24 cellular contexts compared by ENCODE assay signal in genomic region chrX:155645180-155645579, GRCh38.
"Had no signal": no experiment of that assay in that cellular context is flagged by ENCODE, and none has a peak within 500 bp of the region (broad histone marks: within the 10 kb centered on the region; RNA-seq: fewer than 3 reads in every experiment).

No MANE protein-coding gene starts in this region.

- H3K36me3 ChIP-seq: breast epithelium, colonic mucosa, esophagus squamous epithelium, heart left ventricle, ovary, prostate gland, spleen, upper lobe of left lung had no signal

- H3K9me3 Mint-ChIP-seq: activated CD4-positive, alpha-beta memory T cell treated with anti-CD3 and anti-CD28 coated beads, Interleukin-2, amount 10 ng/mL, durations not matched to agents 7 days and 5 days; natural killer cell treated with Interleukin-12 subunit alpha and Interleukin-12 subunit beta and Interleukin-15 and Interleukin-18, amount 100 ng/mL, for 72 hours; T-helper 1 cell treated with Interleukin-12 subunit alpha and Interleukin-12 subunit beta and Interleukin-4 antibody, amounts not matched to agents 30 μg/mL and 1 μg/mL, for 36 hours had no signal

- ATAC-seq: activated CD8-positive, alpha-beta memory T cell treated with anti-CD3 and anti-CD28 coated beads, Interleukin-2, amount 10 ng/mL, durations not matched to agents 7 days and 5 days; left cardiac atrium; natural killer cell treated with Interleukin-12 subunit alpha and Interleukin-12 subunit beta and Interleukin-15 and Interleukin-18, amount 100 ng/mL, for 72 hours had no signal

- H3K4me3 ChIP-seq: breast epithelium, colonic mucosa, dorsolateral prefrontal cortex, esophagus squamous epithelium, heart left ventricle, ovary, prostate gland, spleen, upper lobe of left lung had no signal

- H3K27me3 Mint-ChIP-seq: activated CD4-positive, alpha-beta memory T cell treated with anti-CD3 and anti-CD28 coated beads, Interleukin-2, amount 10 ng/mL, durations not matched to agents 7 days and 5 days; activated naive CD8-positive, alpha-beta T cell had no signal

- H3K27ac Mint-ChIP-seq: activated B cell treated with CpG ODN at 0.5 μM for 24 hours; activated CD4-positive, alpha-beta memory T cell treated with anti-CD3 and anti-CD28 coated beads, Interleukin-2, amount 10 ng/mL, durations not matched to agents 7 days and 5 days; activated CD8-positive, alpha-beta memory T cell treated with anti-CD3 and anti-CD28 coated beads, Interleukin-2, amount 10 ng/mL, durations not matched to agents 7 days and 5 days; activated naive CD8-positive, alpha-beta T cell; natural killer cell treated with Interleukin-12 subunit alpha and Interleukin-12 subunit beta and Interleukin-15 and Interleukin-18, amount 100 ng/mL, for 72 hours; T-helper 1 cell treated with Interleukin-12 subunit alpha and Interleukin-12 subunit beta and Interleukin-4 antibody, amounts not matched to agents 30 μg/mL and 1 μg/mL, for 36 hours had no signal

- H3K4me1 ChIP-seq: breast epithelium, colonic mucosa, esophagus squamous epithelium, prostate gland, spleen, upper lobe of left lung had no signal

- H3K36me3 Mint-ChIP-seq: activated naive CD8-positive, alpha-beta T cell had no signal

- H3K4me3 Mint-ChIP-seq: activated B cell treated with CpG ODN at 0.5 μM for 24 hours; activated CD4-positive, alpha-beta memory T cell treated with anti-CD3 and anti-CD28 coated beads, Interleukin-2, amount 10 ng/mL, durations not matched to agents 7 days and 5 days; activated CD8-positive, alpha-beta memory T cell treated with anti-CD3 and anti-CD28 coated beads, Interleukin-2, amount 10 ng/mL, durations not matched to agents 7 days and 5 days; activated naive CD8-positive, alpha-beta T cell; natural killer cell treated with Interleukin-12 subunit alpha and Interleukin-12 subunit beta and Interleukin-15 and Interleukin-18, amount 100 ng/mL, for 72 hours; T-helper 1 cell treated with Interleukin-12 subunit alpha and Interleukin-12 subunit beta and Interleukin-4 antibody, amounts not matched to agents 30 μg/mL and 1 μg/mL, for 36 hours had no signal

- H3K9me3 ChIP-seq: colonic mucosa, esophagus squamous epithelium, ovary, prostate gland, upper lobe of left lung had no signal

- H3K27ac ChIP-seq: breast epithelium, colonic mucosa, dorsolateral prefrontal cortex, esophagus squamous epithelium, heart left ventricle, ovary, prostate gland, spleen, upper lobe of left lung had no signal

- H3K27me3 ChIP-seq: breast epithelium, colonic mucosa, esophagus squamous epithelium, heart left ventricle, ovary, spleen, upper lobe of left lung had no signal

- H3K4me1 Mint-ChIP-seq: activated B cell treated with CpG ODN at 0.5 μM for 24 hours; activated CD8-positive, alpha-beta memory T cell treated with anti-CD3 and anti-CD28 coated beads, Interleukin-2, amount 10 ng/mL, durations not matched to agents 7 days and 5 days had no signal

- DNase-seq: activated B cell treated with CpG ODN at 0.5 μM for 24 hours; activated CD4-positive, alpha-beta memory T cell treated with anti-CD3 and anti-CD28 coated beads, Interleukin-2, amount 10 ng/mL, durations not matched to agents 7 days and 5 days; activated CD4-positive, alpha-beta T cell treated with anti-CD3 and anti-CD28 coated beads for 48 hours; activated CD8-positive, alpha-beta memory T cell treated with anti-CD3 and anti-CD28 coated beads, Interleukin-2, amount 10 ng/mL, durations not matched to agents 7 days and 5 days; activated gamma-delta T cell treated with Interleukin-2 at 50 U/mL for 16 hours; activated T-cell treated with anti-CD3 and anti-CD28 coated beads for 4 hours; amniotic stem cell; colonic mucosa; dorsolateral prefrontal cortex; esophagus squamous epithelium; heart left ventricle; islet precursor cell; left cardiac atrium; ovary; spleen; stimulated activated CD4-positive, alpha-beta T cell treated with anti-CD3 and anti-CD28 coated beads, Interleukin-4, amount 100 ng/mL, for 1 hour; stimulated activated naive CD4-positive, alpha-beta T cell; T1000; upper lobe of left lung had no signal
